In genomic region chr15:59437473-59437776, GRCh38 we compare ENCODE assay signal across 8 cellular contexts. TPM values are rescaled to one million over a fixed set of nuclear protein-coding genes. Genes with fewer than 3 reads are reported as not detected.
DNase-seq lines count a peak whose midpoint lies in the region; ATAC-seq and TF ChIP-seq lines count a peak whose summit lies in the region.

No MANE protein-coding gene starts in this region.

- TF ChIP-seq POLR2A in stomach (IDR thresholded peaks at IDR 0.05) (no peak), GM18505 (IDR thresholded peaks at IDR 0.05; ENCODE audit: borderline replicate concordance, extremely low read depth, insufficient read depth, insufficient read length) (no peak)

- H3K4me3 Mint-ChIP-seq in T-helper 17 cell: peak overlapping the region; percentile 86

- H3K36me3 Mint-ChIP-seq in T-helper 17 cell (ENCODE audit: low read depth): peaks cover 3% of the 10 kb centered on the region

- peak overlapping the region in 1 of 5 donors; percentile 17 for H3K27ac ChIP-seq in stomach

- WGBS in stomach, 5 donors: 0 to 3% (median 1%) methylated on average over 15 of the region's 15 CpGs

- H3K27me3 ChIP-seq in stomach: peaks cover 0 to 44% (median 5%) of the 10 kb centered on the region in 3 donors

- intact Hi-C loops in stomach (cut with DNase I; ENCODE audit: low total_unique reads): no loop called here

- no peak for TF ChIP-seq EP300 in stomach (IDR thresholded peaks at IDR 0.05)

- peaks cover 20% of the 10 kb centered on the region for H3K4me1 Mint-ChIP-seq in T-helper 17 cell

- peaks cover 3% of the 10 kb centered on the region for H3K9me3 ChIP-seq in T-helper 17 cell (ENCODE audit: control insufficient read depth, low read length, poor library complexity, severe bottlenecking)
- H3K9me3 ChIP-seq in stomach: no peaks in the 10 kb centered on the region

- no peaks in the 10 kb centered on the region for H3K36me3 ChIP-seq in stomach

- no peak for TF ChIP-seq CTCF in stomach (IDR thresholded peaks at IDR 0.05)

- H3K4me1 ChIP-seq in stomach: peaks cover 14 to 23% (median 20%) of the 10 kb centered on the region in 4 donors

- H3K4me3 ChIP-seq in iPS-11a (ENCODE audit: low read depth, low read length) (peak overlapping the region; percentile 18), stomach (peak overlapping the region; percentile 53 to 54 (median 54))

- peaks cover 64% of the 10 kb centered on the region for H3K27me3 Mint-ChIP-seq in T-helper 17 cell

- DNase-seq in NCI-H345 (lab: John Stamatoyannopoulos, UW) (peak; percentile 23), NCI-H345 treated with DMSO at 0.1 percent for 48 hours (lab: John Stamatoyannopoulos, UW; ENCODE audit: unreplicated experiment) (no peak), T-helper 17 cell (no peak), stomach (no peak), dedifferentiated amniotic fluid mesenchymal stem cell (ENCODE audit: extremely low spot score) (no peak)

- no peak for ATAC-seq in T-helper 17 cell
- ATAC-seq in GM18505 (IDR thresholded peaks at IDR 0.05; ENCODE audit: unreplicated experiment): no peak
- no peak for ATAC-seq in HG03460 (IDR thresholded peaks at IDR 0.05; ENCODE audit: unreplicated experiment)

- H3K27ac Mint-ChIP-seq in T-helper 17 cell: no peak overlapping the region

RNA-seq across cellular contexts. Expression of gene FAM81A, which starts 0.6 kb away (rescaled TPM):
- total RNA-seq in T-helper 17 cell: not detected
- total RNA-seq in stomach: 1 to 10 TPM in 2 of 5 donors, under 1 TPM in 1, not detected in 2; 0.14 to 5.4 (median 2.2) TPM
- under 1 TPM; 0.31 to 0.93 (median 0.75) TPM for polyA plus RNA-seq in stomach
